In the genomic region with DNA sequence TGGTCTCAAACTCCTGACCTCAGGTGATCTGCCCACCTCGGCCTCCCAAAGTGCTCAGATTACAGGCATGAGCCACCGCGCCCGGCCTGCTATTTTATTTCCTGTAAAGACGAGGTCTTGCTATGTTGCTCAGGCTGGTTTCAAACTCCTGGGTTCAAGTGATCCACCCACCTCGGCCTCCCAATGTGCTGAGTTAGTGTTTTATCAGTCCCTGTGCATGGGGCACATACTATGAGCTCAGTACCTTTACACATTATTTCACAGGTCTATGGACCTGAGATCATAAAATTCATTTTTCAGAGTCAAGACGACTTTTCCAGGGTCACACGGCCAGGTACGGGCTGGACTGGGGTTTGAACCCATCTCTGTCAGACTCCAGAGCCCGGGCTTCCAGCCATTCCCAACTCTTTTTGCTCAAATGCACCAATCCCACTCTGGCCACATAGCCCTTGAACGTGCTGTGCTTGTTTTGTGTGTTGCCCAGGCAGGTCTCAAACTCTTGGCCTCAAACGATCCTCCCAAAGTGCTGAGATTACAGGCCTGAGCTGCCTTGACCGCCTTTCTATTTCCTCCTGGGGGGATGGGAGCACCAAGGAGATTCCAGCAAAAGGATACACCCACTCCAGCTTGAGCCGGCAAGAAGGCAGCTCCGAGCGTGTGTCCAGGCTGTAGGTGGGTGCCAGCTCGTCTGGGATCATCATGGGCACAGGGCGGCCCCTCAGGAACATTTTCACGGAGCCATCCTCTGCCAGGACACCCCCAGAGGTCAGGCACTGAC, we compare ENCODE assay signal across 9 cellular contexts. TPM values are rescaled to one million over a fixed set of nuclear protein-coding genes. Genes with fewer than 3 reads are reported as not detected.
A peak's percentile ranks its signal among the peaks of the same experiment; 100 is the strongest.
DNase-seq lines count a peak whose midpoint lies in the region; ATAC-seq lines count a peak whose summit lies in the region.
"Had no signal": no experiment of that assay in that cellular context is flagged by ENCODE, and none has a peak within 500 bp of the region (broad histone marks: within the 10 kb centered on the region; RNA-seq: fewer than 3 reads in every experiment).

No MANE protein-coding gene starts in this region.

- 0 out of 2 replicates have a peak, but pooled peaks cover 4% of the 10 kb centered on the region for H3K36me3 ChIP-seq in BLaER1
- no peaks in the 10 kb centered on the region for H3K36me3 ChIP-seq in muscle layer of duodenum (ENCODE audit: control insufficient read depth in 1 of 2, insufficient read depth in 2 of 2, low read length in 2 of 2)

- DNase-seq in LHCN-M2 (ENCODE audit: low read depth) (peak; percentile 35), cerebellar cortex (ENCODE audit: low spot score) (peak; percentile 27), amygdala (lab: John Stamatoyannopoulos, UW) (no peak), activated gamma-delta T cell treated with Interleukin-2 at 50 U/mL for 16 hours (no peak)
- DNase-seq: activated CD4-positive, alpha-beta T cell treated with anti-CD3 and anti-CD28 coated beads for 1 hour had no signal

- 0 out of 2 replicates have a peak overlapping the region, but pooled peaks have one; percentile 62 for H3K27ac ChIP-seq in BLaER1
- no peak overlapping the region for H3K27ac ChIP-seq in muscle layer of duodenum (ENCODE audit: low read length)

- H3K27me3 ChIP-seq in BLaER1 (no peaks in the 10 kb centered on the region), muscle layer of duodenum (ENCODE audit: low read depth, low read length) (no peaks in the 10 kb centered on the region)

- H3K9ac ChIP-seq in BLaER1 = peak overlapping the region; percentile 81

- H3K4me3 ChIP-seq in BLaER1 (peak overlapping the region; percentile 77), muscle layer of duodenum (ENCODE audit: low read depth in 1 of 2, low read length in 2 of 2) (peak overlapping the region; percentile 78 to 83)

- H3K4me2 ChIP-seq in BLaER1 = peak overlapping the region; percentile 95

- ATAC-seq in GM21515 (IDR thresholded peaks at IDR 0.05; ENCODE audit: unreplicated experiment) (no peak), HG02763 (IDR thresholded peaks at IDR 0.05; ENCODE audit: unreplicated experiment) (no peak)

- H3K4me1 ChIP-seq in BLaER1 (peaks cover 43% of the 10 kb centered on the region), muscle layer of duodenum (ENCODE audit: control insufficient read depth in 1 of 2, insufficient read depth in 2 of 2, low read length in 2 of 2) (peaks cover 4 to 32% of the 10 kb centered on the region in 2 donors)

- no peaks in the 10 kb centered on the region for H4K20me1 ChIP-seq in BLaER1

- H3K9me3 ChIP-seq in BLaER1 (no peaks in the 10 kb centered on the region), muscle layer of duodenum (ENCODE audit: control insufficient read depth in 1 of 2, low read length in 2 of 2) (no peaks in the 10 kb centered on the region)

RNA-seq across cellular contexts. Expression of a gene that starts 1.1 kb away (rescaled TPM):
- 17.8 and 20.1 TPM in 2 replicates for total RNA-seq in LHCN-M2 (2014; rRNA removed)
- polyA plus RNA-seq in LHCN-M2 (2012) = 16.8 TPM

RNA-seq across cellular contexts. Expression of a gene that starts 29.9 kb away (rescaled TPM):
- not detected in 2 replicates for total RNA-seq in LHCN-M2 (2014; rRNA removed)
- 0.44 TPM for polyA plus RNA-seq in LHCN-M2 (2012)

RNA-seq across cellular contexts. Expression of a gene that starts 36.1 kb away (rescaled TPM):
- not detected in 2 replicates for total RNA-seq in LHCN-M2 (2014; rRNA removed)
- not detected for polyA plus RNA-seq in LHCN-M2 (2012)

RNA-seq across cellular contexts. Expression of a gene that starts 53.5 kb away (rescaled TPM):
- total RNA-seq in LHCN-M2 (2014; rRNA removed) = 13.7 and 18.2 TPM in 2 replicates
- 8.5 TPM for polyA plus RNA-seq in LHCN-M2 (2012)

RNA-seq across cellular contexts. Expression of a gene that starts 53.7 kb away (rescaled TPM):
- 208 and 273 TPM in 2 replicates for total RNA-seq in LHCN-M2 (2014; rRNA removed)
- polyA plus RNA-seq in LHCN-M2 (2012) = 777 TPM

Comparison
In these comparisons a context has a peak if more than half of its experiments do, and no peak if none do; other contexts are left out.
1. DNase-seq: peak in LHCN-M2 (single experiment) and cerebellar cortex (single experiment); none in amygdala (0 of 56) and activated gamma-delta T cell treated with Interleukin-2 at 50 U/mL for 16 hours (single experiment).